ENCODE assay signal across 16 cellular contexts in the genomic region with DNA sequence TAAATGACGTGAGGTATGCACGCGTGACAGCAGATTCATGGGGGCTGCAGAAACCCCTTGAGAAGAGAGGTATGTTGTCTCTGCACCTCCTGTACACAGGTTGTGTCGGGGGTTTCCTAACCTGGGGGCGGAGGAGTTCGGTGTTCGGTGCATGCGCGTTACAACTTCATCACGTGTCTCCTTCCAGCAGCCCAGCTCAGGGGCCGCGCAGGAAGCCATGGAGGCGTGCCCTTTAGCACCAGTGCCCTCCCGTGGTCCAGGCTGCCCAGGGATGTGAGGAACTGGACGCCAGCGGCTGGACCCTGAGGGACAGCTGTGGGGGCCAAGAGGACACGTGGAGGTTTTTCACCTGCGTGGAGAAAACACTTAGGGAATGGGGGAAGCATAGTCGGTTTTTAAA.
A peak's percentile ranks its signal among the peaks of the same experiment; 100 is the strongest.
DNase-seq lines count a peak whose midpoint lies in the region; ATAC-seq and TF ChIP-seq lines count a peak whose summit lies in the region.
"Had no signal": no experiment of that assay in that cellular context is flagged by ENCODE, and none has a peak within 500 bp of the region (broad histone marks: within the 10 kb centered on the region; RNA-seq: fewer than 3 reads in every experiment).

No MANE protein-coding gene starts in this region.

- no peak for TF ChIP-seq EP300 in gastroesophageal sphincter (IDR thresholded peaks at IDR 0.05)

- 91% methylated on average over 13 of the region's 19 CpGs; no CpG with 5 or more reads in 1 of the 2 donors for WGBS in gastroesophageal sphincter (ENCODE audit: low coverage in 1 of 2), 2 donors
- WGBS in testis, 2 donors: 71 to 75% methylated on average over 14 to 19 of the region's 19 CpGs

- H3K27ac ChIP-seq in Peyer's patch (no peak overlapping the region), gastroesophageal sphincter (no peak overlapping the region), testis (no peak overlapping the region)
- H3K27ac ChIP-seq: HL-60 had no signal

- H3K4me3 ChIP-seq in Peyer's patch (no peak overlapping the region), gastroesophageal sphincter (no peak overlapping the region), testis (peak overlapping the region in 1 of 2 donors; percentile 12)
- H3K4me3 ChIP-seq: GM12878, GM23338 had no signal

- H3K4me1 Mint-ChIP-seq in nephron progenitor cell: peaks cover 5% of the 10 kb centered on the region
- H3K4me1 Mint-ChIP-seq: B cell, GM23338 had no signal

- H3K36me3 ChIP-seq in Peyer's patch (no peaks in the 10 kb centered on the region), gastroesophageal sphincter (no peaks in the 10 kb centered on the region), testis (ENCODE audit: low read depth, missing control alignments) (no peaks in the 10 kb centered on the region)

- H3K36me3 Mint-ChIP-seq in nephron progenitor cell (ENCODE audit: low read depth): peaks cover 6% of the 10 kb centered on the region

- ATAC-seq in gastroesophageal sphincter (peak; percentile 18), GM19463 (IDR thresholded peaks at IDR 0.05; ENCODE audit: unreplicated experiment) (no peak), GM18502 (IDR thresholded peaks at IDR 0.05; ENCODE audit: poor library complexity, unreplicated experiment) (no peak)
- ATAC-seq: GM12878, GM23338 had no signal

- H3K27ac Mint-ChIP-seq in nephron progenitor cell: peak overlapping the region; percentile 57
- H3K27ac Mint-ChIP-seq: B cell; CD4-positive, alpha-beta T cell; GM23338 had no signal

- TF ChIP-seq CTCF in Peyer's patch (IDR thresholded peaks at IDR 0.05) (no peak), gastroesophageal sphincter (IDR thresholded peaks at IDR 0.05) (no peak), nephron progenitor cell (IDR thresholded peaks at IDR 0.05) (no peak), testis (IDR thresholded peaks at IDR 0.05) (no peak)

- H3K4me3 Mint-ChIP-seq in nephron progenitor cell: no peak overlapping the region
- H3K4me3 Mint-ChIP-seq: B cell; CD4-positive, alpha-beta T cell; GM23338 had no signal

- TF ChIP-seq POLR2A in Peyer's patch (IDR thresholded peaks at IDR 0.05): no peak
- no peak for TF ChIP-seq POLR2A in gastroesophageal sphincter (IDR thresholded peaks at IDR 0.05)
- TF ChIP-seq POLR2A in testis (IDR thresholded peaks at IDR 0.05): no peak

- no peaks in the 10 kb centered on the region for H3K9me3 Mint-ChIP-seq in nephron progenitor cell
- H3K9me3 Mint-ChIP-seq: GM23338 had no signal

- H3K27me3 ChIP-seq in Peyer's patch (no peaks in the 10 kb centered on the region), gastroesophageal sphincter (no peaks in the 10 kb centered on the region), testis (no peaks in the 10 kb centered on the region)

- H3K4me1 ChIP-seq in Peyer's patch (no peaks in the 10 kb centered on the region), gastroesophageal sphincter (no peaks in the 10 kb centered on the region), testis (no peaks in the 10 kb centered on the region)

- intact Hi-C loops in testis (cut with DNase I; ENCODE audit: low total_unique reads): no loop called here

- no peaks in the 10 kb centered on the region for H3K27me3 Mint-ChIP-seq in nephron progenitor cell (ENCODE audit: low read depth, poor library complexity)
- H3K27me3 Mint-ChIP-seq: B cell; CD4-positive, alpha-beta T cell had no signal

- DNase-seq in Peyer's patch (peak in 2 of 3 donors; percentile 18 to 37), nephron progenitor cell (no peak), testis (peak; percentile 44), NCI-H1694 (lab: John Stamatoyannopoulos, UW) (no peak)
- DNase-seq: C1 segment of cervical spinal cord; Calu3; CD4-positive, alpha-beta T cell; DMS 273 treated with DMSO at 0.1 percent for 48 hours; H7 had no signal

- H3K9me3 ChIP-seq in Peyer's patch: no peaks in the 10 kb centered on the region
- H3K9me3 ChIP-seq in gastroesophageal sphincter: no peaks in the 10 kb centered on the region
- no peaks in the 10 kb centered on the region for H3K9me3 ChIP-seq in testis

Comparison
In these comparisons a context has a peak if more than half of its experiments do, and no peak if none do; other contexts are left out.
1. DNase-seq: peak in Peyer's patch (2 of 3) and testis (single experiment); none in nephron progenitor cell (single experiment) and NCI-H1694 (single experiment).